32 cellular contexts compared by ENCODE assay signal in the genomic region with DNA sequence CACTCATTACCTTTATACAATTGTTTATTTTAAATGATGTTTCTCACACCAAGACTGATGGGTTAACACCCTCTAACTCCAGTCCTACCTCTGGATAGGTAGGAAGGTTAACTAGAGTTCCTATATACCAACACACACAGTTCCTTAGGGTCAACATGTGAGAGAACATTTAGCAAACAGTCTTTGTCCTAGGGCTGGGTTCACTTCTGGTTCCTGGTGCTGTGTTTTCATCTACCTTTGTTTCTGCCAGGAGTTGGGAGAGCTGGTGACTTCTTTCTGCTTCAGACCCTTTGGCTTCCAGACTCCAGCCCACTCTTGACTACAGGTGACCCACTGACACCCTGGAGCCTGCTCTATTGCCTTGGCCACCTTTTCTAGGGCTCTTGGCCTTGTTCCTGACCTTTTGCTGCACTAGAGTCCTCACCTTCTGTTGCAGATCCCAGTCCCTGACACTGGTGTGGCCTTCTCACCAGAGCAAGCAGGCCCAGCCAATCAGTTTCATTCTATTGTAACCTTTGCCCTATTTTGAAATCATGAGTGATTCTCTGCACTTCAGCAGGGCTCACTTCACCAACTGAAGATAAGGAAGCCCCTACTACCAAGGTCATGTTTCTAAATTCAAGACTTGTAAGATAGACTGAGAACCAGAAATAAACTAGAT. TPM values are rescaled to one million over a fixed set of nuclear protein-coding genes. Genes with fewer than 3 reads are reported as not detected.
DNase-seq lines count a peak whose midpoint lies in the region; ATAC-seq, FAIRE-seq and TF ChIP-seq lines count a peak whose summit lies in the region.
"Had no signal": no experiment of that assay in that cellular context is flagged by ENCODE, and none has a peak within 500 bp of the region (broad histone marks: within the 10 kb centered on the region; RNA-seq: fewer than 3 reads in every experiment).

No MANE protein-coding gene starts in this region.

- H3K36me3 ChIP-seq in colonic mucosa (no peaks in the 10 kb centered on the region), HepG2 (replicated peaks in 1 of 2; ENCODE audit: control insufficient read depth in 1 of 2, insufficient read depth in 2 of 2, low read length in 2 of 2) (no peaks in the 10 kb centered on the region)
- H3K36me3 ChIP-seq: neutrophil, stomach, tibial nerve had no signal

- CTCF ChIA-PET in HepG2 (lab: Yijun Ruan, JAX; ENCODE audit: low intra/inter-chr PET ratio, low total read pairs), result no interaction called here

- no peak for TF ChIP-seq CTCF in 22Rv1 (IDR thresholded peaks at IDR 0.05)
- no peak for TF ChIP-seq CTCF in colonic mucosa (IDR thresholded peaks at IDR 0.05)
- no peak for TF ChIP-seq CTCF in HepG2 (CRISPR knock-in tag; IDR thresholded peaks at IDR 0.05)

- no peaks in the 10 kb centered on the region for H3K79me2 ChIP-seq in HepG2 (ENCODE audit: insufficient read depth, low read length)

- H3K4me1 ChIP-seq in colonic mucosa, result no peaks in the 10 kb centered on the region
- peaks cover 18% of the 10 kb centered on the region for H3K4me1 ChIP-seq in HepG2 (ENCODE audit: insufficient read depth, low read length)
- H3K4me1 ChIP-seq: stomach had no signal

- H4K20me1 ChIP-seq in HepG2 (ENCODE audit: insufficient read depth, low read length), result no peaks in the 10 kb centered on the region

- BruUV-seq in HepG2 (replicated peaks; lab: Mats Ljungman, UMichigan), result no TSS peak

- FAIRE-seq in HepG2 (lab: Jason Lieb, UNC), result peak; percentile 63
- FAIRE-seq: A549, G401.6, H54 had no signal

- in situ Hi-C loops in HepG2 (cut with HindIII; ENCODE audit: extremely low pct_ligation_motif_present, low pct_unique_long_range_greater_than_20kb), result loop anchor here (25.0 kb wide), 1 partner anchor 234 kb away; no protein-coding TSS in a partner anchor

- no peak for TF ChIP-seq RAD21 in HepG2 (CRISPR knock-in tag; IDR thresholded peaks at IDR 0.05)

- TF ChIP-seq POLR2A in HepG2 (IDR thresholded peaks at IDR 0.05; ENCODE audit: insufficient read depth in 1 of 2, low read depth in 2 of 2, low read length in 2 of 2), result 0 out of 4 replicates have a peak, but pooled peaks of 1 of the 2 experiments have one; percentile 18

- POLR2A ChIA-PET in HepG2 (lab: Yijun Ruan, JAX), result no interaction called here

- H3K27ac ChIP-seq in 22Rv1 (peak overlapping the region; percentile 41), colonic mucosa (no peak overlapping the region), HepG2 (ENCODE audit: extremely low read length, insufficient read depth, low read length) (peak overlapping the region; percentile 72)
- H3K27ac ChIP-seq: A549, neutrophil, SJSA1, stomach had no signal

- peak in 1 of 2 experiments; percentile 26; a peak in 1 of 4 replicates for TF ChIP-seq EP300 in HepG2 (IDR thresholded peaks at IDR 0.05; ENCODE audit: low read depth in 2 of 2, low read length in 2 of 2)
- no peak for TF ChIP-seq EP300 in HepG2 (CRISPR knock-in tag; IDR thresholded peaks at IDR 0.05; ENCODE audit: borderline replicate concordance)

- H3K9ac ChIP-seq in colonic mucosa (ENCODE audit: low read depth in 2 of 2, low read length in 2 of 2) (no peak overlapping the region), HepG2 (ENCODE audit: insufficient read depth, low read depth, low read length) (no peak overlapping the region)

- peak; percentile 97 for ATAC-seq in HepG2
- ATAC-seq in HG03025 (IDR thresholded peaks at IDR 0.05; ENCODE audit: low FRiP score, unreplicated experiment), result no peak
- no peak for ATAC-seq in HG03045 (IDR thresholded peaks at IDR 0.05; ENCODE audit: unreplicated experiment)
- ATAC-seq: A549; activated CD4-positive, CD25-positive, alpha-beta regulatory T cell treated with anti-CD3 and anti-CD28 coated beads, Interleukin-2, amount 50 U/mL, for 24 hours; effector memory CD8-positive, alpha-beta T cell; Panc1 had no signal

- no peaks in the 10 kb centered on the region for H3K9me3 ChIP-seq in colonic mucosa
- H3K9me3 ChIP-seq in HepG2 (ENCODE audit: low read length), result no peaks in the 10 kb centered on the region
- H3K9me3 ChIP-seq: A549, neutrophil, SJSA1, stomach, tibial nerve had no signal

- DNase-seq in MV-4-11 (lab: John Stamatoyannopoulos, UW) (peak; percentile 44), colonic mucosa (peak; percentile 19), HepG2 (ENCODE audit: low spot score) (peak; percentile 70), NCI-H2227 (lab: John Stamatoyannopoulos, UW; ENCODE audit: unreplicated experiment) (no peak), posterior vena cava (ENCODE audit: low spot score) (no peak)
- DNase-seq: activated CD4-positive, alpha-beta memory T cell treated with anti-CD3 and anti-CD28 coated beads for 36 hours; activated CD8-positive, alpha-beta memory T cell treated with anti-CD3 and anti-CD28 coated beads, Interleukin-2, amount 50 U/mL, for 4 hours; activated naive CD4-positive, alpha-beta T cell treated with anti-CD3 and anti-CD28 coated beads, Interleukin-2, amount 50 U/mL, for 16 hours; amygdala; CD8-positive, alpha-beta memory T cell; cortex of kidney; effector memory CD8-positive, alpha-beta T cell; KG1; MM.1S; naive B cell; NCI-H146; NCI-H524; stimulated activated CD4-positive, alpha-beta T cell treated with anti-CD3 and anti-CD28 coated beads, Interleukin-1b, Interleukin-23, amount 100 ng/mL, for 48 hours; stimulated activated CD8-positive, alpha-beta memory T cell treated with anti-CD3 and anti-CD28 coated beads, Interleukin-4, amount 100 ng/mL, for 48 hours; stomach had no signal

- H3K4me3 ChIP-seq in colonic mucosa (no peak overlapping the region), HepG2 (replicated peaks in 1 of 3; ENCODE audit: insufficient read depth in 1 of 3, low read depth in 2 of 3, low read length in 3 of 3) (peak overlapping the region in 1 of 3 experiments; percentile 22; a peak in 1 of 6 replicates)
- H3K4me3 ChIP-seq: A549, SJSA1, smooth muscle cell, stomach, tibial nerve had no signal

- H2AFZ ChIP-seq in HepG2 (ENCODE audit: low read length), result no peak overlapping the region

- intact Hi-C loops in colonic mucosa (cut with DNase I) (no loop called here), HepG2 (cut with micrococcal nuclease; ENCODE audit: unreplicated experiment) (no loop called here), posterior vena cava (cut with DNase I) (no loop called here)

- no peaks in the 10 kb centered on the region for H3K27me3 ChIP-seq in colonic mucosa
- no peaks in the 10 kb centered on the region for H3K27me3 ChIP-seq in HepG2 (ENCODE audit: control insufficient read depth in 1 of 2, insufficient read depth in 2 of 2, low read length in 2 of 2)
- H3K27me3 ChIP-seq: neutrophil, SJSA1, stomach, tibial nerve had no signal

- peak overlapping the region; percentile 59 for H3K4me2 ChIP-seq in HepG2 (ENCODE audit: low read depth, low read length)
- H3K4me2 ChIP-seq: A549, smooth muscle cell had no signal

RNA-seq across cellular contexts. Expression of a gene that starts 50.0 kb away (rescaled TPM):
- 10 to 100 TPM; 26.9 to 45.2 TPM for total RNA-seq in colonic mucosa
- total RNA-seq in HepG2 (2016; rRNA removed; fragmentation: Illumina TruSeq; extraction: Trizol), result 15.6 and 21.1 TPM in 2 replicates
- 3.0 and 3.6 TPM in 2 replicates for total RNA-seq in HepG2 (2016; cell fraction: cytosol; rRNA removed; fragmentation: Illumina TruSeq; extraction: Trizol; ENCODE audit: low read depth)
- total RNA-seq in HepG2 (2016; cell fraction: insoluble cytoplasmic fraction; rRNA removed; fragmentation: Illumina TruSeq; extraction: Trizol), result 14.2 and 18.8 TPM in 2 replicates
- total RNA-seq in HepG2 (2016; cell fraction: membrane; rRNA removed; fragmentation: Illumina TruSeq; extraction: Trizol), result 5.3 and 6.5 TPM in 2 replicates
- 21.4 and 27.4 TPM in 2 replicates for total RNA-seq in HepG2 (2016; cell fraction: nucleus; rRNA removed; fragmentation: Illumina TruSeq; extraction: Trizol)
- polyA plus RNA-seq in HepG2 (2011; rRNA removed), result 11.7 and 13.9 TPM in 2 replicates
- polyA plus RNA-seq in HepG2 (2011; cell fraction: cytosol; rRNA removed), result 4.4 and 5.3 TPM in 2 replicates
- 9.7 and 11.1 TPM in 2 replicates for polyA plus RNA-seq in HepG2 (2011; cell fraction: nucleus; rRNA removed)
- 9.0 and 10.0 TPM in 2 replicates for polyA plus RNA-seq in HepG2 (2012)
- 0.22 and 0.29 TPM in 2 replicates for polyA plus RNA-seq in HepG2 (2016; cell fraction: cytosol; fragmentation: Illumina TruSeq; extraction: Trizol; ENCODE audit: low read depth)
- polyA plus RNA-seq in HepG2 (2016; cell fraction: insoluble cytoplasmic fraction; fragmentation: Illumina TruSeq; extraction: Trizol; ENCODE audit: low read depth), result 11.1 and 11.6 TPM in 2 replicates
- polyA plus RNA-seq in HepG2 (2016; cell fraction: membrane; fragmentation: Illumina TruSeq; extraction: Trizol; ENCODE audit: low read depth), result 0.93 and 1.1 TPM in 2 replicates
- 12.7 and 15.4 TPM in 2 replicates for polyA plus RNA-seq in HepG2 (2016; cell fraction: nucleus; fragmentation: Illumina TruSeq; extraction: Trizol; ENCODE audit: insufficient read depth, low read depth)
- 32.4 and 44.9 TPM in 2 replicates for polyA minus RNA-seq in HepG2 (2011; rRNA and poly(A)+ RNA removed; ENCODE audit: low replicate concordance)
- polyA minus RNA-seq in HepG2 (2011; cell fraction: cytosol; rRNA and poly(A)+ RNA removed), result 9.4 and 12.2 TPM in 2 replicates
- polyA minus RNA-seq in HepG2 (2011; cell fraction: nucleus; rRNA and poly(A)+ RNA removed), result 47.6 and 55.4 TPM in 2 replicates
- total RNA-seq in posterior vena cava, result 10 to 100 TPM; 51.9 to 58.4 TPM

RNA-seq across cellular contexts. Expression of a gene that starts 59.2 kb away (rescaled TPM):
- total RNA-seq in colonic mucosa (10 to 100 TPM; 47.7 to 69.6 TPM), HepG2 (2016; rRNA removed; fragmentation: Illumina TruSeq; extraction: Trizol) (66.3 and 138 TPM in 2 replicates), posterior vena cava (10 to 100 TPM; 80.8 to 82.4 TPM)
- 16.9 and 17.5 TPM in 2 replicates for total RNA-seq in HepG2 (2016; cell fraction: cytosol; rRNA removed; fragmentation: Illumina TruSeq; extraction: Trizol; ENCODE audit: low read depth)
- 67.4 and 133 TPM in 2 replicates for total RNA-seq in HepG2 (2016; cell fraction: insoluble cytoplasmic fraction; rRNA removed; fragmentation: Illumina TruSeq; extraction: Trizol)
- total RNA-seq in HepG2 (2016; cell fraction: membrane; rRNA removed; fragmentation: Illumina TruSeq; extraction: Trizol), result 39.0 and 53.3 TPM in 2 replicates
- total RNA-seq in HepG2 (2016; cell fraction: nucleus; rRNA removed; fragmentation: Illumina TruSeq; extraction: Trizol), result 49.0 and 49.9 TPM in 2 replicates
- polyA plus RNA-seq in HepG2 (2011; rRNA removed), result 25.7 and 37.8 TPM in 2 replicates
- polyA plus RNA-seq in HepG2 (2011; cell fraction: cytosol; rRNA removed), result 15.6 and 21.6 TPM in 2 replicates
- polyA plus RNA-seq in HepG2 (2011; cell fraction: nucleus; rRNA removed), result 7.0 and 7.2 TPM in 2 replicates
- 58.5 and 91.3 TPM in 2 replicates for polyA plus RNA-seq in HepG2 (2012)
- 14.3 and 14.8 TPM in 2 replicates for polyA plus RNA-seq in HepG2 (2016; cell fraction: cytosol; fragmentation: Illumina TruSeq; extraction: Trizol; ENCODE audit: low read depth)
- 152 and 162 TPM in 2 replicates for polyA plus RNA-seq in HepG2 (2016; cell fraction: insoluble cytoplasmic fraction; fragmentation: Illumina TruSeq; extraction: Trizol; ENCODE audit: low read depth)
- 29.6 and 29.9 TPM in 2 replicates for polyA plus RNA-seq in HepG2 (2016; cell fraction: membrane; fragmentation: Illumina TruSeq; extraction: Trizol; ENCODE audit: low read depth)
- polyA plus RNA-seq in HepG2 (2016; cell fraction: nucleus; fragmentation: Illumina TruSeq; extraction: Trizol; ENCODE audit: insufficient read depth, low read depth), result 46.6 and 52.8 TPM in 2 replicates
- polyA minus RNA-seq in HepG2 (2011; rRNA and poly(A)+ RNA removed; ENCODE audit: low replicate concordance), result 8.9 and 27.8 TPM in 2 replicates
- polyA minus RNA-seq in HepG2 (2011; cell fraction: cytosol; rRNA and poly(A)+ RNA removed), result 34.3 and 37.6 TPM in 2 replicates
- polyA minus RNA-seq in HepG2 (2011; cell fraction: nucleus; rRNA and poly(A)+ RNA removed), result 61.2 and 72.2 TPM in 2 replicates

Comparison
In these comparisons a context has a peak if more than half of its experiments do, and no peak if none do; other contexts are left out.
1. DNase-seq: peak in MV-4-11 (single experiment), colonic mucosa (single experiment) and HepG2 (single experiment); none in NCI-H2227 (single experiment) and posterior vena cava (single experiment).